Comparison of ENCODE assay signal across 26 cellular contexts in the genomic region with DNA sequence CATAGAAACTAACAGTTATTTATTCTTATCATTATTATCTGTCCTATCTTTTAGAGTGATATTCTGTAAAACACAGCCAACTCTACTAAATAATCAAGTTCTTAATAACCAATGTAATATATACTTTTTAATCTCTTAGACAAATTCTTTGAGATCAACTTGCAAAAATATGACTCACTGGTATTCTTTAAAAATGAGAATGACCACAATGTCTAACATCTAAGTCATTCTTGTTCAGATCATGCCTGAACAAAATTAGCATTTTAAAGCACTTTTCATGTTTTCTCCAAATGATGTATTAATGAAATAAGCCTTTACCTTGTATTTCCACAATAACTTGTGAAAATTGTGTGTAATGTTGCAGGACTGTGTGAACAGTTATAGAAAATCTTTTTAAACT.
DNase-seq lines count a peak whose midpoint lies in the region; ATAC-seq, FAIRE-seq and TF ChIP-seq lines count a peak whose summit lies in the region.
"Had no signal": no experiment of that assay in that cellular context is flagged by ENCODE, and none has a peak within 500 bp of the region (broad histone marks: within the 10 kb centered on the region; RNA-seq: fewer than 3 reads in every experiment).

No MANE protein-coding gene starts in this region.

- no TSS peak for BruUV-seq in IMR-90 (replicated peaks; lab: Mats Ljungman, UMichigan)

- no peak for TF ChIP-seq RAD21 in IMR-90 (IDR thresholded peaks at IDR 0.05; ENCODE audit: low read length)

- no peaks in the 10 kb centered on the region for H4K20me1 ChIP-seq in IMR-90 (ENCODE audit: insufficient read depth, low read length)

- H2AK9ac ChIP-seq in IMR-90 (replicated peaks; ENCODE audit: low read depth, low read length, poor library complexity) = no peak overlapping the region

- H4K5ac ChIP-seq in IMR-90 (ENCODE audit: low read depth, low read length) = peak overlapping the region; percentile 37; the same call in 1 of the 2 replicates

- H3K27me3 ChIP-seq in IMR-90 (ENCODE audit: control insufficient read depth, insufficient read depth, low read length) (no peaks in the 10 kb centered on the region), small intestine (ENCODE audit: control insufficient read depth in 2 of 2, insufficient read depth in 2 of 2, low read length in 2 of 2) (no peaks in the 10 kb centered on the region)
- H3K27me3 ChIP-seq: gastroesophageal sphincter, spleen, testis, vagina had no signal

- TF ChIP-seq CTCF in IMR-90 (conservative IDR thresholded peaks at IDR 0.05; ENCODE audit: low read depth, low read length) (no peak), nephron progenitor cell (IDR thresholded peaks at IDR 0.05) (no peak)

- peaks cover 2% of the 10 kb centered on the region; the same call in 1 of the 2 replicates for H3K9me1 ChIP-seq in IMR-90 (ENCODE audit: insufficient read depth, low read length)

- H2BK5ac ChIP-seq in IMR-90 (ENCODE audit: low read depth, low read length, poor library complexity, severe bottlenecking) = peak overlapping the region; percentile 100

- no peaks in the 10 kb centered on the region for H3K36me3 Mint-ChIP-seq in nephron progenitor cell (ENCODE audit: low read depth)
- H3K36me3 Mint-ChIP-seq: activated naive CD8-positive, alpha-beta T cell treated with anti-CD3 and anti-CD28 coated beads for 36 hours; CD8-positive, alpha-beta T cell had no signal

- H2BK120ac ChIP-seq in IMR-90 (ENCODE audit: low read depth, low read length) = no peak overlapping the region

- H3K18ac ChIP-seq in IMR-90 (ENCODE audit: low read depth, low read length) = no peak overlapping the region; the same call in 1 of the 2 replicates

- H3K4me1 ChIP-seq in IMR-90 (ENCODE audit: control insufficient read depth, insufficient read depth, low read length) (peaks cover 15% of the 10 kb centered on the region; the same call in 1 of the 2 replicates), small intestine (ENCODE audit: control insufficient read depth in 2 of 2, insufficient read depth in 1 of 2, low read depth in 1 of 2, low read length in 1 of 2) (no peaks in the 10 kb centered on the region)
- H3K4me1 ChIP-seq: gastroesophageal sphincter, lower lobe of right lung, psoas muscle, spleen, testis, vagina had no signal

- H3K9me3 Mint-ChIP-seq in nephron progenitor cell = no peaks in the 10 kb centered on the region
- H3K9me3 Mint-ChIP-seq: CD8-positive, alpha-beta T cell had no signal

- H3K27ac ChIP-seq in IMR-90 (ENCODE audit: insufficient read depth, low read length) (no peak overlapping the region), small intestine (ENCODE audit: low read depth in 1 of 2, low read length in 1 of 2) (no peak overlapping the region)
- H3K27ac ChIP-seq: gastroesophageal sphincter, lower lobe of right lung, psoas muscle, spleen, testis, vagina had no signal

- H2AFZ ChIP-seq in IMR-90 (replicated peaks; ENCODE audit: low read length, poor library complexity) = no peak overlapping the region

- no peak for TF ChIP-seq POLR2A in IMR-90 (IDR thresholded peaks at IDR 0.05; ENCODE audit: low read depth, low read length)

- H3K4ac ChIP-seq in IMR-90 (ENCODE audit: low read depth, low read length) = no peak overlapping the region

- no peak overlapping the region for H3K23ac ChIP-seq in IMR-90 (ENCODE audit: low read depth, low read length)

- no peak overlapping the region for H4K91ac ChIP-seq in IMR-90 (ENCODE audit: insufficient read depth, low read depth, low read length)

- no peaks in the 10 kb centered on the region for H3K9me3 ChIP-seq in IMR-90 (ENCODE audit: control insufficient read depth, insufficient read depth, low read length)
- H3K9me3 ChIP-seq in small intestine (ENCODE audit: control insufficient read depth, low read depth) = no peaks in the 10 kb centered on the region
- H3K9me3 ChIP-seq: gastroesophageal sphincter, lower lobe of right lung, psoas muscle, spleen, testis, vagina had no signal

- H3K4me3 Mint-ChIP-seq in nephron progenitor cell = no peak overlapping the region
- H3K4me3 Mint-ChIP-seq: activated naive CD8-positive, alpha-beta T cell treated with anti-CD3 and anti-CD28 coated beads for 36 hours; CD8-positive, alpha-beta T cell; dendritic cell treated with granulocyte-macrophage colony-stimulating factor and Interleukin-4, amounts not matched to agents 40 ng/mL and 50 ng/mL, for 4 days had no signal

- no peak overlapping the region; a peak in 2 of 4 replicates for H4K8ac ChIP-seq in IMR-90 (ENCODE audit: low read depth in 2 of 2, low read length in 2 of 2)

- H3K9ac ChIP-seq in IMR-90 (ENCODE audit: low read depth, low read length) = no peak overlapping the region

- in situ Hi-C loops in IMR-90 (cut with MboI; ENCODE audit: low sequenced_read_pairs) = no loop called here

- no peak overlapping the region for H3K14ac ChIP-seq in IMR-90 (replicated peaks; ENCODE audit: low read depth, low read length)

- DNase-seq in IMR-90 (peak; percentile 73), amniotic epithelial cell (ENCODE audit: low read depth) (peak; percentile 39), fibroblast of peridontal ligament (ENCODE audit: extremely low read depth) (peak; percentile 60), small intestine (no peak), nephron progenitor cell (no peak)
- DNase-seq in activated CD4-positive, alpha-beta T cell treated with anti-CD3 and anti-CD28 coated beads, Interleukin-2, amount 50 U/mL, for 48 hours = no peak
- no peak for DNase-seq in NK-92 treated with Interleukin-12 subunit alpha and Interleukin-12 subunit beta, amount 100 ng/mL, for 24 hours (lab: John Stamatoyannopoulos, UW)
- DNase-seq: activated CD4-positive, alpha-beta T cell treated with anti-CD3 and anti-CD28 coated beads for 48 hours; activated naive CD8-positive, alpha-beta T cell treated with anti-CD3 and anti-CD28 coated beads for 36 hours; AML-193; CD8-positive, alpha-beta T cell; kidney; lower lobe of right lung; NCI-H1436 treated with DMSO at 0.1 percent for 48 hours; NCI-H2171; NCI-H526; psoas muscle; SHP77; spleen; stimulated activated CD4-positive, alpha-beta T cell treated with anti-CD3 and anti-CD28 coated beads, Interleukin-4, amount 100 ng/mL, for 1 hour; stimulated activated naive CD4-positive, alpha-beta T cell; testis had no signal

- H3K79me1 ChIP-seq in IMR-90 (ENCODE audit: low read depth in 1 of 2, low read length in 2 of 2) = no peaks in the 10 kb centered on the region

- POLR2A ChIA-PET in IMR-90 (lab: Charles Lee; ENCODE audit: unreplicated experiment) = no interaction called here

- intact Hi-C loops in IMR-90 (cut with micrococcal nuclease) = no loop called here

- dilution Hi-C loops in IMR-90 (cut with HindIII; ENCODE audit: low sequenced_read_pairs, unreplicated experiment) = no loop called here

- peak; percentile 89 for FAIRE-seq in small intestine (lab: Jason Lieb, UNC)
- FAIRE-seq: kidney had no signal

- no peak overlapping the region for H3K27ac Mint-ChIP-seq in nephron progenitor cell
- H3K27ac Mint-ChIP-seq: activated naive CD8-positive, alpha-beta T cell treated with anti-CD3 and anti-CD28 coated beads for 36 hours; CD8-positive, alpha-beta T cell; dendritic cell treated with granulocyte-macrophage colony-stimulating factor and Interleukin-4, amounts not matched to agents 40 ng/mL and 50 ng/mL, for 4 days had no signal

- ATAC-seq in IMR-90 (ENCODE audit: low read depth) = peak; percentile 33
- ATAC-seq: CD8-positive, alpha-beta T cell; gastroesophageal sphincter; HCT116; lower lobe of right lung; psoas muscle had no signal

- no peak overlapping the region for H3K4me2 ChIP-seq in IMR-90 (ENCODE audit: low read depth, low read length)

- H3K4me1 Mint-ChIP-seq in nephron progenitor cell = no peaks in the 10 kb centered on the region
- H3K4me1 Mint-ChIP-seq: activated naive CD8-positive, alpha-beta T cell treated with anti-CD3 and anti-CD28 coated beads for 36 hours had no signal

- H2BK15ac ChIP-seq in IMR-90 (ENCODE audit: low read depth, low read length) = no peak overlapping the region

- CTCF ChIA-PET in IMR-90 (lab: Yijun Ruan, JAX) = interaction anchor here (1.1 to 1.5 kb wide), 2 partner anchors 30 to 352 kb away, joined by 3 read pairs; no protein-coding TSS in a partner anchor

- no peak overlapping the region for H3K56ac ChIP-seq in IMR-90 (ENCODE audit: extremely low read depth, insufficient read depth, low read length)

- no peak overlapping the region for H2AK5ac ChIP-seq in IMR-90 (ENCODE audit: low read depth, low read length)

- H2BK20ac ChIP-seq in IMR-90 (ENCODE audit: low read depth, low read length) = no peak overlapping the region

- H3K36me3 ChIP-seq in IMR-90 (ENCODE audit: control insufficient read depth, insufficient read depth, low read length) (no peaks in the 10 kb centered on the region), small intestine (ENCODE audit: control insufficient read depth in 2 of 2, insufficient read depth in 2 of 2, low read length in 2 of 2) (no peaks in the 10 kb centered on the region)
- H3K36me3 ChIP-seq: gastroesophageal sphincter, lower lobe of right lung, spleen, vagina had no signal

- no peak overlapping the region for H3K4me3 ChIP-seq in IMR-90 (ENCODE audit: insufficient read depth, low read depth, low read length)
- H3K4me3 ChIP-seq in small intestine (ENCODE audit: low read depth in 1 of 2, low read length in 2 of 2) = no peak overlapping the region
- H3K4me3 ChIP-seq: gastroesophageal sphincter, lower lobe of right lung, psoas muscle, spleen, testis, vagina had no signal

- H3K27me3 Mint-ChIP-seq in nephron progenitor cell (ENCODE audit: low read depth, poor library complexity) = no peaks in the 10 kb centered on the region
- H3K27me3 Mint-ChIP-seq: activated naive CD8-positive, alpha-beta T cell treated with anti-CD3 and anti-CD28 coated beads for 36 hours; dendritic cell treated with granulocyte-macrophage colony-stimulating factor and Interleukin-4, amounts not matched to agents 40 ng/mL and 50 ng/mL, for 4 days had no signal

TF ChIP-seq in IMR-90, 13 proteins besides CTCF, POLR2A, EP300 and RAD21:
- TF ChIP-seq FOS (IDR thresholded peaks at IDR 0.05; ENCODE audit: low read depth, low read length) = peak; percentile 65
- TF ChIP-seq BHLHE40 (IDR thresholded peaks at IDR 0.05; ENCODE audit: low read depth, low read length) = no peak

Comparison
In these comparisons a context has a peak if more than half of its experiments do, and no peak if none do; other contexts are left out.
1. DNase-seq: peak in IMR-90 (single experiment), amniotic epithelial cell (single experiment) and fibroblast of peridontal ligament (single experiment); none in small intestine (single experiment), activated CD4-positive, alpha-beta T cell treated with anti-CD3 and anti-CD28 coated beads, Interleukin-2, amount 50 U/mL, for 48 hours (0 of 2), NK-92 treated with Interleukin-12 subunit alpha and Interleukin-12 subunit beta, amount 100 ng/mL, for 24 hours (single experiment) and nephron progenitor cell (single experiment).